17 cellular contexts compared by ENCODE assay signal in genomic region chr14:75339059-75339458, GRCh38.
DNase-seq lines count a peak whose midpoint lies in the region; ATAC-seq, FAIRE-seq and TF ChIP-seq lines count a peak whose summit lies in the region.
"Had no signal": no experiment of that assay in that cellular context is flagged by ENCODE, and none has a peak within 500 bp of the region (broad histone marks: within the 10 kb centered on the region; RNA-seq: fewer than 3 reads in every experiment).

No MANE protein-coding gene starts in this region.

- H3K14ac ChIP-seq in mesenchymal stem cell (ENCODE audit: low read length in 2 of 2) = no peak overlapping the region

- no CpG with 5 or more reads among the region's 4 CpGs for WGBS in mesenchymal stem cell

- no peak overlapping the region for H2BK120ac ChIP-seq in mesenchymal stem cell (ENCODE audit: low read depth, low read length)

- H3K79me1 ChIP-seq in mesenchymal stem cell (replicated peaks; ENCODE audit: low read length, poor library complexity, severe bottlenecking) = no peaks in the 10 kb centered on the region

- ATAC-seq in HG03139 (IDR thresholded peaks at IDR 0.05; ENCODE audit: unreplicated experiment) (no peak), HG02938 (IDR thresholded peaks at IDR 0.05; ENCODE audit: unreplicated experiment) (no peak)
- ATAC-seq: left lung, natural killer cell had no signal

- no peak overlapping the region for H2AK5ac ChIP-seq in mesenchymal stem cell (ENCODE audit: low read length, severe bottlenecking)

- no peak overlapping the region for H3K18ac ChIP-seq in mesenchymal stem cell (ENCODE audit: low read depth in 1 of 2, low read length in 2 of 2)

- no peak overlapping the region for H2BK12ac ChIP-seq in mesenchymal stem cell (ENCODE audit: low read length in 2 of 2)

- H2BK5ac ChIP-seq in mesenchymal stem cell (ENCODE audit: low read depth, low read length, poor library complexity, severe bottlenecking) = no peak overlapping the region

- no peaks in the 10 kb centered on the region for H3K9me3 ChIP-seq in HEK293 (ENCODE audit: control insufficient read depth, insufficient read depth, low read depth, low read length)
- H3K9me3 ChIP-seq in mesenchymal stem cell (ENCODE audit: control insufficient read depth, low read length) = peaks cover 3% of the 10 kb centered on the region
- H3K9me3 ChIP-seq: left lung, SK-N-SH had no signal

- no peak for TF ChIP-seq CTCF in AG04449 (IDR thresholded peaks at IDR 0.05; ENCODE audit: insufficient read depth, low read length, missing control alignments)
- no peak for TF ChIP-seq CTCF in HEK293 (tag by site-specific recombination; IDR thresholded peaks at IDR 0.05)
- TF ChIP-seq CTCF in bronchial epithelial cell (IDR thresholded peaks at IDR 0.05; ENCODE audit: insufficient read depth, low read length, severe bottlenecking) = no peak

- CTCF ChIA-PET in AG04449 (lab: Yijun Ruan, JAX) = interaction anchor here (0.9 to 1.5 kb wide), 2 partner anchors 10 to 31 kb away, joined by 3 to 4 read pairs; no protein-coding TSS in a partner anchor
- CTCF ChIA-PET in HEK293 (lab: Yijun Ruan, JAX) = interaction anchor here (0.6 to 1.0 kb wide), 2 partner anchors 14 to 177 kb away, joined by 3 read pairs; no protein-coding TSS in a partner anchor

- no peak for FAIRE-seq in bronchial epithelial cell (lab: Jason Lieb, UNC)
- FAIRE-seq: endometrium had no signal

- no peak overlapping the region for H3K4me3 ChIP-seq in AG04449 (ENCODE audit: low read depth, low read length)
- no peak overlapping the region for H3K4me3 ChIP-seq in HEK293 (ENCODE audit: low read depth, low read length)
- no peak overlapping the region for H3K4me3 ChIP-seq in bronchial epithelial cell (ENCODE audit: low read depth, low read length)
- H3K4me3 ChIP-seq in mesenchymal stem cell (ENCODE audit: insufficient read depth in 1 of 2, low read depth in 1 of 2, low read length in 2 of 2) = no peak overlapping the region
- H3K4me3 ChIP-seq: left lung had no signal

- no peak overlapping the region for H3K27ac ChIP-seq in HEK293 (ENCODE audit: extremely low read depth, low read depth, low read length)
- no peak overlapping the region for H3K27ac ChIP-seq in mesenchymal stem cell (ENCODE audit: low read length, poor library complexity, severe bottlenecking)
- H3K27ac ChIP-seq: brain microvascular endothelial cell, WERI-Rb-1 had no signal

- no peaks in the 10 kb centered on the region for H3K4me1 ChIP-seq in HEK293 (ENCODE audit: control insufficient read depth, insufficient read depth, low read length)
- H3K4me1 ChIP-seq in mesenchymal stem cell (ENCODE audit: control insufficient read depth, insufficient read depth, low read depth, low read length) = no peaks in the 10 kb centered on the region

- no peak overlapping the region for H4K8ac ChIP-seq in mesenchymal stem cell (ENCODE audit: low read length)

- H3K27me3 ChIP-seq in bronchial epithelial cell (ENCODE audit: control insufficient read depth, insufficient read depth, low read length) (no peaks in the 10 kb centered on the region), mesenchymal stem cell (ENCODE audit: control insufficient read depth in 1 of 2, insufficient read depth in 1 of 2, low read length in 2 of 2) (peaks cover 3 to 44% of the 10 kb centered on the region in 2 experiments)
- H3K27me3 ChIP-seq: brain microvascular endothelial cell, left lung had no signal

- H2BK15ac ChIP-seq in mesenchymal stem cell (ENCODE audit: low read depth, poor library complexity, severe bottlenecking) = no peak overlapping the region

- no peak overlapping the region for H3K4ac ChIP-seq in mesenchymal stem cell (ENCODE audit: low read depth in 1 of 2, low read length in 2 of 2)

- H3K9ac ChIP-seq in mesenchymal stem cell (ENCODE audit: low read length) = peak overlapping the region; percentile 30
- H3K9ac ChIP-seq: SK-N-SH had no signal

- H3K23ac ChIP-seq in mesenchymal stem cell (ENCODE audit: low read length in 2 of 2) = no peak overlapping the region

- DNase-seq in AG04449 (ENCODE audit: low read depth, low spot score) = peak; percentile 33
- peak; percentile 18 for DNase-seq in bronchial epithelial cell (ENCODE audit: low read depth)
- DNase-seq in mesenchymal stem cell = peak; percentile 90
- no peak for DNase-seq in hepatic stellate cell (ENCODE audit: low spot score)
- DNase-seq in NCI-H2171 (lab: John Stamatoyannopoulos, UW) = no peak
- DNase-seq: activated effector memory CD4-positive, alpha-beta T cell treated with anti-CD3 and anti-CD28 coated beads, Interleukin-2, amount 50 U/mL, for 16 hours; brain microvascular endothelial cell; hypothalamus; left lung; natural killer cell; NCI-H1048; SK-N-SH; WERI-Rb-1 had no signal

- H3K36me3 ChIP-seq in HEK293 (ENCODE audit: control insufficient read depth in 2 of 2, insufficient read depth in 1 of 2, low read length in 2 of 2) (no peaks in the 10 kb centered on the region), bronchial epithelial cell (ENCODE audit: control insufficient read depth, insufficient read depth, low read length) (no peaks in the 10 kb centered on the region), mesenchymal stem cell (ENCODE audit: control insufficient read depth in 1 of 2, insufficient read depth in 2 of 2, low read depth in 1 of 2, low read length in 2 of 2) (no peaks in the 10 kb centered on the region)
- H3K36me3 ChIP-seq: brain microvascular endothelial cell, left lung, WERI-Rb-1 had no signal

- POLR2A ChIA-PET in AG04449 (lab: Yijun Ruan, JAX) = no interaction called here
- POLR2A ChIA-PET in HEK293 (lab: Yijun Ruan, JAX) = no interaction called here

- no peak overlapping the region for H4K91ac ChIP-seq in mesenchymal stem cell (ENCODE audit: low read length)

- no peak overlapping the region for H3K4me2 ChIP-seq in mesenchymal stem cell (ENCODE audit: low read length, poor library complexity, severe bottlenecking)
- H3K4me2 ChIP-seq: SK-N-SH had no signal

- no peak overlapping the region for H2AFZ ChIP-seq in mesenchymal stem cell (ENCODE audit: low read depth, low read length)

TF ChIP-seq in HEK293, 187 proteins besides CTCF, POLR2A, EP300 and RAD21:
- TF ChIP-seq ZFP69B (tag by site-specific recombination; IDR thresholded peaks at IDR 0.05) (0 out of 2 replicates have a peak, but pooled peaks have one; percentile 38), ZNF692 (tag by site-specific recombination; IDR thresholded peaks at IDR 0.05) (peak; percentile 59; the same call in 1 of the 2 replicates), ZNF701 (tag by site-specific recombination; IDR thresholded peaks at IDR 0.05) (no peak)

Comparison
In these comparisons a context has a peak if more than half of its experiments do, and no peak if none do; other contexts are left out.
1. DNase-seq: peak in AG04449 (single experiment), bronchial epithelial cell (single experiment) and mesenchymal stem cell (single experiment); none in hepatic stellate cell (single experiment) and NCI-H2171 (single experiment).